2 cellular contexts compared by ENCODE assay signal in the genomic region with DNA sequence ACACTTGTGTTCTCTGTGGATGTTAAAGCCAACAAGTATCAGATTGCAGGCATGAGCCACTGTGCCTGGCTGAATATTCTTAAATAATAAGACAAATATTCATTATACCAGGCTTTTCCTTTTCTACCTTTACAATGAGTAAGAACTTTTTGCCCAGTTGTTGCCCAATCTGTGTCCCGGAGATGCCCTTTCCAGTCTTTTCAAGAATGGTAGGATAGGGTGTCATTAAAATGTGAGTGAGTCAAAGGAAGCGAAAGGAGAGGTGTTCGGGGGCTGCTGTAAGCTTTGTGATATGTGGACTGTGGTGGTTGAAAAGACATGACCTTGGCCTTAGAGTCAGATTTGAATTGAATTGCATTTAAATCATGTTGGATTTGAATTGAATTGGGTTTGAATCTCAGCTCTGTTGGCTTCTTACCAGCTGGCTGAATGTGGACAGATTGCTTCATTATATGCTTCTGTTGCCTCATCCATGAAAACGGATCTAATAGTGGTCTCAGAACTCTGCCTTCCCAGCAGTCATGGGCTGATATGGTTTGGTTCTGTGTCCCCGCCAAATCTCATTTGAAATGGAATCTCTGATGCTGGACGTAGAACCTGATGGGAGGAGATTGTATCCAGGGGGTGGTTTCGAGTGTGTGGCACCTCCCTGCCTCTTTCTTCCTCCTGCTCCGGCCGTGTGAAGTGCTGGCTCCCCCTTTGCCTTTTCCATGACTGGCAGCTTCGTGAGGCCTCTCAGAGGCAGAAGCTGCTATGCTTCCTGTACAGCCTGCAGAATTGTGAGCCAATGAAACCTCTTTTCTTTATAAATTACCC.
TF ChIP-seq lines count a peak whose summit lies in the region.

No MANE protein-coding gene starts in this region.

TF ChIP-seq in IMR-90, 13 proteins besides CTCF, POLR2A, EP300 and RAD21:
- no peak for TF ChIP-seq MAZ (IDR thresholded peaks at IDR 0.05; ENCODE audit: borderline replicate concordance, low read depth, low read length)
- no peak for TF ChIP-seq NFE2L2 (IDR thresholded peaks at IDR 0.05; ENCODE audit: low read depth, low read length)
- no peak for TF ChIP-seq RFX5 (IDR thresholded peaks at IDR 0.05; ENCODE audit: low read depth, low read length)
- TF ChIP-seq CEBPB (IDR thresholded peaks at IDR 0.05; ENCODE audit: low read depth, low read length), result peak; percentile 26; the same call in 1 of the 2 replicates

TF ChIP-seq in K562, 482 proteins besides CTCF, POLR2A, EP300 and RAD21:
- TF ChIP-seq, protein P1, sequence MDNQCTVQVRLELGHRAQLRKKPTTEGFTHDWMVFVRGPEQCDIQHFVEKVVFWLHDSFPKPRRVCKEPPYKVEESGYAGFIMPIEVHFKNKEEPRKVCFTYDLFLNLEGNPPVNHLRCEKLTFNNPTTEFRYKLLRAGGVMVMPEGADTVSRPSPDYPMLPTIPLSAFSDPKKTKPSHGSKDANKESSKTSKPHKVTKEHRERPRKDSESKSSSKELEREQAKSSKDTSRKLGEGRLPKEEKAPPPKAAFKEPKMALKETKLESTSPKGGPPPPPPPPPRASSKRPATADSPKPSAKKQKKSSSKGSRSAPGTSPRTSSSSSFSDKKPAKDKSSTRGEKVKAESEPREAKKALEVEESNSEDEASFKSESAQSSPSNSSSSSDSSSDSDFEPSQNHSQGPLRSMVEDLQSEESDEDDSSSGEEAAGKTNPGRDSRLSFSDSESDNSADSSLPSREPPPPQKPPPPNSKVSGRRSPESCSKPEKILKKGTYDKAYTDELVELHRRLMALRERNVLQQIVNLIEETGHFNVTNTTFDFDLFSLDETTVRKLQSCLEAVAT (IDR thresholded peaks at IDR 0.05), result no peak
- TF ChIP-seq DNMT1 (IDR thresholded peaks at IDR 0.05) (no peak), LARP7 (IDR thresholded peaks at IDR 0.05) (no peak), RBM17 (IDR thresholded peaks at IDR 0.05; ENCODE audit: borderline replicate concordance, low read depth, low read length) (no peak), MIER1 (IDR thresholded peaks at IDR 0.05; ENCODE audit: low read depth) (no peak), ZNF699 (CRISPR knock-in tag; IDR thresholded peaks at IDR 0.05; ENCODE audit: insufficient replicate concordance) (no peak), CBFB (CRISPR knock-in tag; IDR thresholded peaks at IDR 0.05) (no peak), GATA2 (CRISPR knock-in tag; IDR thresholded peaks at IDR 0.05) (no peak), KDM1A (IDR thresholded peaks at IDR 0.05) (peak in 1 of 2 experiments; percentile 54; a peak in 2 of 4 replicates), ZNF512 (tag; IDR thresholded peaks at IDR 0.05) (no peak), ZNF766 (CRISPR knock-in tag; conservative IDR thresholded peaks at IDR 0.05) (peak; percentile 79), PCBP2 (IDR thresholded peaks at IDR 0.05; ENCODE audit: low read depth, low read length, poor library complexity, severe bottlenecking) (no peak), NR3C1 (CRISPR knock-in tag; IDR thresholded peaks at IDR 0.05) (no peak), TRIM28 (IDR thresholded peaks at IDR 0.05) (no peak), CEBPB (tag; IDR thresholded peaks at IDR 0.05) (peak; percentile 56), SMAD3 (CRISPR knock-in tag; conservative IDR thresholded peaks at IDR 0.05) (no peak), CBX8 (IDR thresholded peaks at IDR 0.05; ENCODE audit: borderline replicate concordance, extremely low read depth, low read depth, low read length, poor library complexity, severe bottlenecking) (no peak), PTBP1 (IDR thresholded peaks at IDR 0.05; ENCODE audit: low read depth, low read length) (no peak), SMARCA5 (IDR thresholded peaks at IDR 0.05) (no peak), HDAC3 (IDR thresholded peaks at IDR 0.05; ENCODE audit: borderline replicate concordance, partially characterized antibody) (no peak), KLF6 (CRISPR knock-in tag; IDR thresholded peaks at IDR 0.05; ENCODE audit: borderline replicate concordance) (no peak), CEBPG (CRISPR knock-in tag; IDR thresholded peaks at IDR 0.05) (peak; percentile 58), CEBPG (tag; conservative IDR thresholded peaks at IDR 0.05 in 1 of 2, IDR thresholded peaks at IDR 0.05 in 1 of 2) (peak; percentile 86 to 87), PKNOX1 (IDR thresholded peaks at IDR 0.05) (peak; percentile 66), SLC30A9 (CRISPR knock-in tag; IDR thresholded peaks at IDR 0.05) (no peak), ZKSCAN1 (IDR thresholded peaks at IDR 0.05; ENCODE audit: low read depth, low read length) (no peak), MED1 (CRISPR knock-in tag; IDR thresholded peaks at IDR 0.05; ENCODE audit: borderline replicate concordance) (no peak), HMGN3 (IDR thresholded peaks at IDR 0.05; ENCODE audit: borderline replicate concordance, extremely low read depth, insufficient read length, low read depth, low read length) (no peak)
- TF ChIP-seq, protein P2, sequence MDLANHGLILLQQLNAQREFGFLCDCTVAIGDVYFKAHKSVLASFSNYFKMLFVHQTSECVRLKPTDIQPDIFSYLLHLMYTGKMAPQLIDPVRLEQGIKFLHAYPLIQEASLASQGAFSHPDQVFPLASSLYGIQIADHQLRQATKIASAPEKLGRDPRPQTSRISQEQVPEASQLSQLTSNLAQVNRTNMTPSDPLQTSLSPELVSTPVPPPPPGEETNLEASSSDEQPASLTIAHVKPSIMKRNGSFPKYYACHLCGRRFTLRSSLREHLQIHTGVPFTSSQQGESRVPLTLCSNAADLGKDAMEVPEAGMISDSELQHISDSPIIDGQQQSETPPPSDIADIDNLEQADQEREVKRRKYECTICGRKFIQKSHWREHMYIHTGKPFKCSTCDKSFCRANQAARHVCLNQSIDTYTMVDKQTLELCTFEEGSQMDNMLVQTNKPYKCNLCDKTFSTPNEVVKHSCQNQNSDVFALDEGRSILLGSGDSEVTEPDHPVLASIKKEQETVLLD (IDR thresholded peaks at IDR 0.05), result no peak
- TF ChIP-seq, protein P3, sequence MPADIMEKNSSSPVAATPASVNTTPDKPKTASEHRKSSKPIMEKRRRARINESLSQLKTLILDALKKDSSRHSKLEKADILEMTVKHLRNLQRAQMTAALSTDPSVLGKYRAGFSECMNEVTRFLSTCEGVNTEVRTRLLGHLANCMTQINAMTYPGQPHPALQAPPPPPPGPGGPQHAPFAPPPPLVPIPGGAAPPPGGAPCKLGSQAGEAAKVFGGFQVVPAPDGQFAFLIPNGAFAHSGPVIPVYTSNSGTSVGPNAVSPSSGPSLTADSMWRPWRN (IDR thresholded peaks at IDR 0.05; ENCODE audit: low read depth), result no peak
- TF ChIP-seq, protein P4, sequence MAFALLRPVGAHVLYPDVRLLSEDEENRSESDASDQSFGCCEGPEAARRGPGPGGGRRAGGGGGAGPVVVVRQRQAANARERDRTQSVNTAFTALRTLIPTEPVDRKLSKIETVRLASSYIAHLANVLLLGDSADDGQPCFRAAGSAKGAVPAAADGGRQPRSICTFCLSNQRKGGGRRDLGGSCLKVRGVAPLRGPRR (CRISPR knock-in tag; IDR thresholded peaks at IDR 0.05), result no peak
- TF ChIP-seq, protein P5, sequence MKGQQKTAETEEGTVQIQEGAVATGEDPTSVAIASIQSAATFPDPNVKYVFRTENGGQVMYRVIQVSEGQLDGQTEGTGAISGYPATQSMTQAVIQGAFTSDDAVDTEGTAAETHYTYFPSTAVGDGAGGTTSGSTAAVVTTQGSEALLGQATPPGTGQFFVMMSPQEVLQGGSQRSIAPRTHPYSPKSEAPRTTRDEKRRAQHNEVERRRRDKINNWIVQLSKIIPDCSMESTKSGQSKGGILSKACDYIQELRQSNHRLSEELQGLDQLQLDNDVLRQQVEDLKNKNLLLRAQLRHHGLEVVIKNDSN (CRISPR knock-in tag; IDR thresholded peaks at IDR 0.05), result no peak
TF ChIP-seq in K562: peak in this region for 5.
